ENCODE assay signal across 10 cellular contexts in genomic region chr3:72234394-72234793, GRCh38.
DNase-seq lines count a peak whose midpoint lies in the region; ATAC-seq, FAIRE-seq and TF ChIP-seq lines count a peak whose summit lies in the region.
"Had no signal": no experiment of that assay in that cellular context is flagged by ENCODE, and none has a peak within 500 bp of the region (broad histone marks: within the 10 kb centered on the region; RNA-seq: fewer than 3 reads in every experiment).

No MANE protein-coding gene starts in this region.

- H2AK5ac ChIP-seq in mesenchymal stem cell (ENCODE audit: low read length, severe bottlenecking) = no peak overlapping the region

- no peak overlapping the region for H2BK120ac ChIP-seq in mesenchymal stem cell (ENCODE audit: low read depth, low read length)

- H2BK12ac ChIP-seq in mesenchymal stem cell (ENCODE audit: low read length in 2 of 2) = no peak overlapping the region

- no peak overlapping the region for H2BK15ac ChIP-seq in mesenchymal stem cell (ENCODE audit: low read depth, poor library complexity, severe bottlenecking)

- no peak overlapping the region for H4K8ac ChIP-seq in mesenchymal stem cell (ENCODE audit: low read length)

- H2BK5ac ChIP-seq in mesenchymal stem cell (ENCODE audit: low read depth, low read length, poor library complexity, severe bottlenecking) = no peak overlapping the region

- H3K36me3 ChIP-seq in MG63 = no peaks in the 10 kb centered on the region
- H3K36me3 ChIP-seq in mesenchymal stem cell (ENCODE audit: control insufficient read depth in 1 of 2, insufficient read depth in 2 of 2, low read depth in 1 of 2, low read length in 2 of 2) = no peaks in the 10 kb centered on the region
- H3K36me3 ChIP-seq: Peyer's patch had no signal

- no peak overlapping the region for H3K4ac ChIP-seq in mesenchymal stem cell (ENCODE audit: low read depth in 1 of 2, low read length in 2 of 2)

- ATAC-seq in GM18873 (IDR thresholded peaks at IDR 0.05; ENCODE audit: low FRiP score, unreplicated experiment) = no peak
- ATAC-seq: natural killer cell treated with Interleukin-12 subunit alpha and Interleukin-12 subunit beta and Interleukin-15 and Interleukin-18, amount 100 ng/mL, for 72 hours; stimulated activated naive B cell treated with anti-CD40 and anti-IgM and Interleukin-4, amounts not matched to agents 10 μg/mL and 1 μg/mL and 100 μg/mL, for 72 hours had no signal

- H3K23ac ChIP-seq in mesenchymal stem cell (ENCODE audit: low read length in 2 of 2) = no peak overlapping the region

- DNase-seq in MG63 (peak; percentile 80), epithelial cell of proximal tubule (ENCODE audit: low read depth) (peak; percentile 35), mesenchymal stem cell (no peak), urothelium cell line (ENCODE audit: low spot score) (peak; percentile 9), globus pallidus (ENCODE audit: low spot score) (no peak), OCI-M2 (lab: John Stamatoyannopoulos, UW; ENCODE audit: unreplicated experiment) (no peak)
- DNase-seq: Peyer's patch; stimulated activated naive B cell treated with anti-CD40 and anti-IgM and Interleukin-4, amounts not matched to agents 10 μg/mL and 1 μg/mL and 100 μg/mL, for 72 hours had no signal

- H3K14ac ChIP-seq in mesenchymal stem cell (ENCODE audit: low read length in 2 of 2) = no peak overlapping the region

- WGBS in mesenchymal stem cell = 84% methylated on average over 4 of the region's 4 CpGs

- no peak overlapping the region for H2AFZ ChIP-seq in mesenchymal stem cell (ENCODE audit: low read depth, low read length)

- no peak overlapping the region for H4K91ac ChIP-seq in mesenchymal stem cell (ENCODE audit: low read length)

- FAIRE-seq in urothelium cell line (lab: Jason Lieb, UNC) = no peak

- no peak for TF ChIP-seq CTCF in epithelial cell of proximal tubule (conservative IDR thresholded peaks at IDR 0.05; ENCODE audit: low read depth, low read length)

- H3K4me1 ChIP-seq in mesenchymal stem cell (ENCODE audit: control insufficient read depth, insufficient read depth, low read depth, low read length) = no peaks in the 10 kb centered on the region
- H3K4me1 ChIP-seq: Peyer's patch had no signal

- no peaks in the 10 kb centered on the region for H3K79me1 ChIP-seq in mesenchymal stem cell (replicated peaks; ENCODE audit: low read length, poor library complexity, severe bottlenecking)

- no peak overlapping the region for H3K18ac ChIP-seq in mesenchymal stem cell (ENCODE audit: low read depth in 1 of 2, low read length in 2 of 2)

- peak overlapping the region; percentile 9 for H3K9ac ChIP-seq in mesenchymal stem cell (ENCODE audit: low read length)

- no peak overlapping the region for H3K4me3 ChIP-seq in MG63
- no peak overlapping the region for H3K4me3 ChIP-seq in epithelial cell of proximal tubule (ENCODE audit: low read depth, low read length)
- H3K4me3 ChIP-seq in mesenchymal stem cell (ENCODE audit: insufficient read depth in 1 of 2, low read depth in 1 of 2, low read length in 2 of 2) = no peak overlapping the region
- H3K4me3 ChIP-seq: Peyer's patch had no signal

- H3K27ac ChIP-seq in mesenchymal stem cell (ENCODE audit: low read length, poor library complexity, severe bottlenecking) = no peak overlapping the region
- H3K27ac ChIP-seq: Peyer's patch had no signal

- no peaks in the 10 kb centered on the region for H3K27me3 ChIP-seq in MG63
- H3K27me3 ChIP-seq in mesenchymal stem cell (ENCODE audit: control insufficient read depth in 1 of 2, insufficient read depth in 1 of 2, low read length in 2 of 2) = peaks cover 2 to 60% of the 10 kb centered on the region in 2 experiments
- H3K27me3 ChIP-seq: Peyer's patch had no signal

- H3K9me3 ChIP-seq in MG63 (no peaks in the 10 kb centered on the region), mesenchymal stem cell (ENCODE audit: control insufficient read depth, low read length) (no peaks in the 10 kb centered on the region)
- H3K9me3 ChIP-seq: Peyer's patch had no signal

- H3K4me2 ChIP-seq in mesenchymal stem cell (ENCODE audit: low read length, poor library complexity, severe bottlenecking) = no peak overlapping the region

Comparison
In these comparisons a context has a peak if more than half of its experiments do, and no peak if none do; other contexts are left out.
1. DNase-seq: peak in MG63 (single experiment), epithelial cell of proximal tubule (single experiment) and urothelium cell line (single experiment); none in mesenchymal stem cell (single experiment), globus pallidus (single experiment) and OCI-M2 (single experiment).